ENCODE assay signal across 10 cellular contexts in genomic region chr2:201880620-201881381, GRCh38.
A peak's percentile ranks its signal among the peaks of the same experiment; 100 is the strongest.
DNase-seq lines count a peak whose midpoint lies in the region; ATAC-seq and TF ChIP-seq lines count a peak whose summit lies in the region.
"Had no signal": no experiment of that assay in that cellular context is flagged by ENCODE, and none has a peak within 500 bp of the region (broad histone marks: within the 10 kb centered on the region; RNA-seq: fewer than 3 reads in every experiment).

No MANE protein-coding gene starts in this region.

- no peaks in the 10 kb centered on the region for H3K36me3 ChIP-seq in esophagus muscularis mucosa
- H3K36me3 ChIP-seq: left ventricle myocardium inferior had no signal

- intact Hi-C loops in esophagus muscularis mucosa (cut with DNase I) = no loop called here

- H3K27ac ChIP-seq in esophagus muscularis mucosa (replicated peaks in 1 of 4) = no peak overlapping the region
- H3K27ac ChIP-seq: left ventricle myocardium inferior had no signal

- ATAC-seq in SK-N-SH treated with all-trans-retinoic acid at 6 μM for 48 hours = peak; percentile 72

- no peak for TF ChIP-seq EP300 in esophagus muscularis mucosa (IDR thresholded peaks at IDR 0.05)

- H3K4me1 ChIP-seq in esophagus muscularis mucosa = peaks cover 20 to 31% (median 25%) of the 10 kb centered on the region in 4 donors

- H3K27me3 ChIP-seq in esophagus muscularis mucosa = no peaks in the 10 kb centered on the region

- no peak for TF ChIP-seq POLR2A in esophagus muscularis mucosa (IDR thresholded peaks at IDR 0.05; ENCODE audit: low read depth)

- H3K9me3 ChIP-seq in esophagus muscularis mucosa = no peaks in the 10 kb centered on the region
- H3K9me3 ChIP-seq: left ventricle myocardium inferior had no signal

- TF ChIP-seq CTCF in esophagus muscularis mucosa (IDR thresholded peaks at IDR 0.05) = no peak

- 69% methylated on average over 10 of the region's 10 CpGs for WGBS in esophagus muscularis mucosa

- H3K4me3 ChIP-seq in esophagus muscularis mucosa = no peak overlapping the region
- H3K4me3 ChIP-seq: left ventricle myocardium inferior had no signal

- DNase-seq in GM03348 (ENCODE audit: low spot score) = peak; percentile 53
- peak; percentile 75 for DNase-seq in H4 (ENCODE audit: low spot score)
- peak; percentile 50 for DNase-seq in myocyte (ENCODE audit: low read depth)
- no peak for DNase-seq in NCI-H1694 (lab: John Stamatoyannopoulos, UW)
- DNase-seq in superior temporal gyrus (ENCODE audit: extremely low spot score) = no peak
- DNase-seq in esophagus muscularis mucosa (ENCODE audit: extremely low spot score) = no peak
- no peak for DNase-seq in NCI-H2196 (lab: John Stamatoyannopoulos, UW; ENCODE audit: unreplicated experiment)
- DNase-seq: left ventricle myocardium inferior, NCI-H1694 treated with DMSO at 0.1 percent for 48 hours had no signal

TF ChIP-seq in SK-N-SH treated with all-trans-retinoic acid at 6 μM for 48 hours, 23 proteins besides CTCF, POLR2A, EP300 and RAD21:
- TF ChIP-seq, protein P1, sequence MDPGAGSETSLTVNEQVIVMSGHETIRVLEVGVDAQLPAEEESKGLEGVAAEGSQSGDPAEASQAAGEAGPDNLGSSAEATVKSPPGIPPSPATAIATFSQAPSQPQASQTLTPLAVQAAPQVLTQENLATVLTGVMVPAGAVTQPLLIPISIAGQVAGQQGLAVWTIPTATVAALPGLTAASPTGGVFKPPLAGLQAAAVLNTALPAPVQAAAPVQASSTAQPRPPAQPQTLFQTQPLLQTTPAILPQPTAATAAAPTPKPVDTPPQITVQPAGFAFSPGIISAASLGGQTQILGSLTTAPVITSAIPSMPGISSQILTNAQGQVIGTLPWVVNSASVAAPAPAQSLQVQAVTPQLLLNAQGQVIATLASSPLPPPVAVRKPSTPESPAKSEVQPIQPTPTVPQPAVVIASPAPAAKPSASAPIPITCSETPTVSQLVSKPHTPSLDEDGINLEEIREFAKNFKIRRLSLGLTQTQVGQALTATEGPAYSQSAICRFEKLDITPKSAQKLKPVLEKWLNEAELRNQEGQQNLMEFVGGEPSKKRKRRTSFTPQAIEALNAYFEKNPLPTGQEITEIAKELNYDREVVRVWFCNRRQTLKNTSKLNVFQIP (CRISPR knock-in tag; IDR thresholded peaks at IDR 0.05; ENCODE audit: borderline replicate concordance, low read depth) = no peak

Comparison
In these comparisons a context has a peak if more than half of its experiments do, and no peak if none do; other contexts are left out.
1. DNase-seq: peak in GM03348 (single experiment), H4 (single experiment) and myocyte (single experiment); none in NCI-H1694 (single experiment), superior temporal gyrus (single experiment), esophagus muscularis mucosa (single experiment) and NCI-H2196 (single experiment).